In genomic region chr4:44716597-44716996, GRCh38 we compare ENCODE assay signal across 18 cellular contexts. TPM values are rescaled to one million over a fixed set of nuclear protein-coding genes. Genes with fewer than 3 reads are reported as not detected.
DNase-seq lines count a peak whose midpoint lies in the region; ATAC-seq, FAIRE-seq and TF ChIP-seq lines count a peak whose summit lies in the region.
"Had no signal": no experiment of that assay in that cellular context is flagged by ENCODE, and none has a peak within 500 bp of the region (broad histone marks: within the 10 kb centered on the region; RNA-seq: fewer than 3 reads in every experiment).

No MANE protein-coding gene starts in this region.

- no peak for TF ChIP-seq RAD21 in GM12878 (IDR thresholded peaks at IDR 0.05; ENCODE audit: insufficient read depth, low read depth, low read length)

- in situ Hi-C loops in GM12878 (cut with MboI) = no loop called here

- SMC1A ChIA-PET in GM12878 (lab: Charles Lee; ENCODE audit: uncharacterized antibody, unreplicated experiment) = interaction anchor here (0.9 to 2.9 kb wide), 6 partner anchors 10 to 38 kb away, joined by 3 to 10 read pairs (median 4); partner anchors contain the start of gene GUF1

- RAD21 ChIA-PET in GM12878 (lab: Charles Lee; ENCODE audit: unreplicated experiment) = interaction anchor here (0.9 kb wide), 1 partner anchor 15 kb away, joined by 3 read pairs; no protein-coding TSS in a partner anchor

- no peak overlapping the region for H2AFZ ChIP-seq in GM12878 (ENCODE audit: control insufficient read depth, low read depth, low read length)
- H2AFZ ChIP-seq: GM23248 had no signal

- H3K4me3 ChIP-seq in HEK293 (ENCODE audit: low read depth, low read length) = no peak overlapping the region
- H3K4me3 ChIP-seq in GM12878 = no peak overlapping the region
- H3K4me3 ChIP-seq in right cardiac atrium (ENCODE audit: low read length) = no peak overlapping the region
- H3K4me3 ChIP-seq: GM23248 had no signal

- peak; percentile 66 for FAIRE-seq in GM12878 (lab: Jason Lieb, UNC)
- FAIRE-seq: GM19239 had no signal

- TF ChIP-seq EP300 in GM12878 (IDR thresholded peaks at IDR 0.05; ENCODE audit: borderline replicate concordance in 1 of 2, control insufficient read depth in 1 of 2, low read depth in 2 of 2, low read length in 2 of 2) = no peak

- H3K4me1 ChIP-seq in HEK293 (ENCODE audit: control insufficient read depth, insufficient read depth, low read length) (0 out of 2 replicates have a peak, but pooled peaks cover 2% of the 10 kb centered on the region), GM12878 (ENCODE audit: control insufficient read depth, insufficient read depth, low read length) (no peaks in the 10 kb centered on the region), right cardiac atrium (ENCODE audit: control insufficient read depth, insufficient read depth, low read length) (no peaks in the 10 kb centered on the region)

- no peaks in the 10 kb centered on the region for H3K27me3 ChIP-seq in GM12878 (replicated peaks in 1 of 2; ENCODE audit: control insufficient read depth in 2 of 2, insufficient read depth in 2 of 2, low read length in 1 of 2)
- H3K27me3 ChIP-seq in right cardiac atrium (ENCODE audit: control insufficient read depth, insufficient read depth) = no peaks in the 10 kb centered on the region

- POLR2A ChIA-PET in HEK293 (lab: Yijun Ruan, JAX) = no interaction called here
- POLR2A ChIA-PET in GM12878 (lab: Charles Lee) = interaction anchor here (1.5 kb wide), 1 partner anchor 39 kb away, joined by 6 read pairs; the partner anchor contains the start of gene GUF1

- H4K20me1 ChIP-seq in GM12878 (ENCODE audit: control insufficient read depth, insufficient read depth) = no peaks in the 10 kb centered on the region

- intact Hi-C loops in GM12878 (cut with micrococcal nuclease; ENCODE audit: unreplicated experiment) (no loop called here), right cardiac atrium (cut with DNase I) (no loop called here)

- 49% methylated on average over 5 of the region's 5 CpGs for WGBS in GM12878 (ENCODE audit: insufficient coverage, insufficient replicate concordance, low lambda C conversion rate, missing lambda C conversion rate)
- WGBS in right cardiac atrium = 66% methylated on average over 5 of the region's 5 CpGs

- no peak for TF ChIP-seq CTCF in HEK293 (tag by site-specific recombination; IDR thresholded peaks at IDR 0.05)
- no peak for TF ChIP-seq CTCF in GM12878 (IDR thresholded peaks at IDR 0.05 in 2 of 3, conservative IDR thresholded peaks at IDR 0.05 in 1 of 3; ENCODE audit: control insufficient read depth in 2 of 3, extremely low read depth in 1 of 3, insufficient read depth in 1 of 3, low read depth in 3 of 3, low read length in 3 of 3)

- H3K27ac ChIP-seq in HEK293 (ENCODE audit: extremely low read depth, low read depth, low read length) (no peak overlapping the region), GM12878 (ENCODE audit: control insufficient read depth, insufficient read depth) (no peak overlapping the region), right cardiac atrium (ENCODE audit: low read length) (no peak overlapping the region)
- H3K27ac ChIP-seq: GM23248 had no signal

- H3K4me2 ChIP-seq in GM12878 (ENCODE audit: control insufficient read depth, insufficient read depth) = no peak overlapping the region

- H3K9me3 ChIP-seq in HEK293 (ENCODE audit: control insufficient read depth, insufficient read depth, low read depth, low read length) (no peaks in the 10 kb centered on the region), GM12878 (replicated peaks; ENCODE audit: control insufficient read depth, insufficient read depth, low read length) (no peaks in the 10 kb centered on the region), right cardiac atrium (ENCODE audit: control insufficient read depth, low read length) (no peaks in the 10 kb centered on the region)

- DNase-seq in NCI-H82 (lab: John Stamatoyannopoulos, UW) (peak; percentile 46), GM12878 (ENCODE audit: low read depth, low spot score) (no peak), right cardiac atrium (no peak), NCI-H187 (lab: John Stamatoyannopoulos, UW) (no peak)
- no peak for DNase-seq in stimulated activated CD4-positive, alpha-beta T cell treated with anti-CD3 and anti-CD28 coated beads, Interleukin-2, amount 100 ng/mL, for 48 hours
- DNase-seq: C1 segment of cervical spinal cord; Calu3; CD4-positive, alpha-beta memory T cell; COR-L47; DMS153; DND-41; GM23248; H9; HFFc6 had no signal

- CTCF ChIA-PET in HEK293 (lab: Yijun Ruan, JAX) = no interaction called here
- CTCF ChIA-PET in GM12878 (lab: Yijun Ruan, JAX) = interaction anchor here (1.3 to 2.7 kb wide), 3 partner anchors 8 to 43 kb away, joined by 4 to 8 read pairs (median 7); partner anchors contain the start of gene GUF1

- peaks cover 21% of the 10 kb centered on the region for H3K79me2 ChIP-seq in GM12878 (ENCODE audit: control insufficient read depth, insufficient read depth, low read length)

- H3K36me3 ChIP-seq in HEK293 (ENCODE audit: control insufficient read depth in 2 of 2, insufficient read depth in 1 of 2, low read length in 2 of 2) (no peaks in the 10 kb centered on the region), GM12878 (ENCODE audit: control insufficient read depth in 2 of 2, insufficient read depth in 2 of 2, low read length in 1 of 2) (peaks cover 0 to 3% of the 10 kb centered on the region in 2 experiments; a peak in 2 of 4 replicates)

- ATAC-seq in GM12878 (peak; percentile 33), right cardiac atrium (no peak), HG02970 (IDR thresholded peaks at IDR 0.05; ENCODE audit: low FRiP score, unreplicated experiment) (no peak)
- ATAC-seq: HCT116 had no signal

- BruUV-seq in GM12878 (replicated peaks; lab: Mats Ljungman, UMichigan) = no TSS peak

- no peak overlapping the region for H3K9ac ChIP-seq in GM12878 (ENCODE audit: control insufficient read depth, insufficient read depth, low read length)
- H3K9ac ChIP-seq: GM23248 had no signal

- TF ChIP-seq POLR2A in GM12878 (IDR thresholded peaks at IDR 0.05; ENCODE audit: low read depth, low read length) = no peak

TF ChIP-seq in HEK293, 187 proteins besides CTCF, POLR2A, EP300 and RAD21 (continues in another document):
- TF ChIP-seq ZNF596 (tag by site-specific recombination; IDR thresholded peaks at IDR 0.05) = no peak
- TF ChIP-seq ZNF341 (tag by site-specific recombination; IDR thresholded peaks at IDR 0.05; ENCODE audit: low read depth) = no peak

TF ChIP-seq in GM12878, 131 proteins besides CTCF, POLR2A, EP300 and RAD21:
- no peak for TF ChIP-seq IRF4 (IDR thresholded peaks at IDR 0.05; ENCODE audit: low read depth, low read length)
- TF ChIP-seq ETV6 (conservative IDR thresholded peaks at IDR 0.05 in 1 of 2, IDR thresholded peaks at IDR 0.05 in 1 of 2; ENCODE audit: borderline replicate concordance in 1 of 2, low read depth in 1 of 2) = no peak
- peak; percentile 13; the same call in 1 of the 2 replicates for TF ChIP-seq JUNB (IDR thresholded peaks at IDR 0.05)
- TF ChIP-seq MTA2 (IDR thresholded peaks at IDR 0.05; ENCODE audit: low read depth) = 0 out of 2 replicates have a peak, but pooled peaks have one; percentile 14
- no peak for TF ChIP-seq HCFC1 (IDR thresholded peaks at IDR 0.05; ENCODE audit: low read length)

RNA-seq across cellular contexts. Expression of gene GNPDA2, which starts 9.8 kb away (rescaled TPM):
- total RNA-seq in GM12878 (2013; cell fraction: nucleolus; rRNA removed) = 27.2 and 29.7 TPM in 2 replicates
- total RNA-seq in GM12878 (2014; rRNA removed) = 20.3 and 24.6 TPM in 2 replicates
- total RNA-seq in GM12878 (2014; rRNA removed; fragmentation: Illumina TruSeq; extraction: Trizol) = 21.7 and 23.4 TPM in 2 replicates
- 16.7 and 20.1 TPM in 2 replicates for total RNA-seq in GM12878 (2021)
- polyA plus RNA-seq in GM12878 (2011; ENCODE audit: low read depth) = 10.7 TPM
- polyA plus RNA-seq in GM12878 (2011; rRNA removed) = 24.5 and 35.1 TPM in 2 replicates
- 8.4 and 9.0 TPM in 2 replicates for polyA plus RNA-seq in GM12878 (2011; cell fraction: cytosol; rRNA removed)
- polyA plus RNA-seq in GM12878 (2011; cell fraction: nucleus; rRNA removed) = 12.5 and 14.9 TPM in 2 replicates
- polyA plus RNA-seq in GM12878 (2012) = 17.6 and 18.4 TPM in 2 replicates
- 23.1 and 27.3 TPM in 2 replicates for polyA plus RNA-seq in GM12878 (2014; fragmentation: Illumina TruSeq; extraction: Trizol)
- polyA plus RNA-seq in GM12878 (2014; fragmentation: Nextera tagmentation; extraction: Ambion mirVana) = 10 to 100 TPM; 29.8 to 45.8 TPM
- polyA plus RNA-seq in GM12878 (2014; rRNA removed) = 16.5 and 21.4 TPM in 2 replicates
- polyA plus RNA-seq in GM12878 (2016; fragmentation: Nextera tagmentation; extraction: Ambion mirVana) = 10 to 100 TPM; 26.2 to 26.5 TPM
- polyA minus RNA-seq in GM12878 (2011; rRNA and poly(A)+ RNA removed) = 13.1 and 16.5 TPM in 2 replicates
- 3.5 and 4.7 TPM in 2 replicates for polyA minus RNA-seq in GM12878 (2011; cell fraction: cytosol; rRNA and poly(A)+ RNA removed)
- polyA minus RNA-seq in GM12878 (2011; cell fraction: nucleus; rRNA and poly(A)+ RNA removed) = 20.6 and 26.9 TPM in 2 replicates
- total RNA-seq in right cardiac atrium = 10 to 100 TPM; 13.5 to 19.6 (median 15.6) TPM
- 11.5 TPM for polyA plus RNA-seq in right cardiac atrium

RNA-seq across cellular contexts. Expression of gene GUF1, which starts 38.4 kb away (rescaled TPM):
- total RNA-seq in GM12878 (2013; cell fraction: nucleolus; rRNA removed) = 61.4 and 67.0 TPM in 2 replicates
- total RNA-seq in GM12878 (2014; rRNA removed) (21.5 and 23.9 TPM in 2 replicates), GM12878 (2014; rRNA removed; fragmentation: Illumina TruSeq; extraction: Trizol) (26.9 and 27.4 TPM in 2 replicates), GM12878 (2021) (26.2 and 27.2 TPM in 2 replicates), right cardiac atrium (10 to 100 TPM; 13.7 to 18.8 (median 16.9) TPM)
- polyA plus RNA-seq in GM12878 (2011; ENCODE audit: low read depth) = 10.1 TPM
- polyA plus RNA-seq in GM12878 (2011; rRNA removed) (23.4 and 33.5 TPM in 2 replicates), GM12878 (2014; fragmentation: Illumina TruSeq; extraction: Trizol) (37.1 and 48.2 TPM in 2 replicates), GM12878 (2014; fragmentation: Nextera tagmentation; extraction: Ambion mirVana) (10 to 100 TPM in 1 of 2 experiments, 1 to 10 TPM in 1; 5.8 to 11.5 TPM), GM12878 (2014; rRNA removed) (15.1 and 16.1 TPM in 2 replicates), GM12878 (2016; fragmentation: Nextera tagmentation; extraction: Ambion mirVana) (10 to 100 TPM; 35.5 to 36.5 TPM), right cardiac atrium (13.5 TPM)
- 9.2 and 9.3 TPM in 2 replicates for polyA plus RNA-seq in GM12878 (2011; cell fraction: cytosol; rRNA removed)
- polyA plus RNA-seq in GM12878 (2011; cell fraction: nucleus; rRNA removed) = 27.1 and 29.8 TPM in 2 replicates
- polyA plus RNA-seq in GM12878 (2012) = 15.5 and 18.4 TPM in 2 replicates
- polyA minus RNA-seq in GM12878 (2011; rRNA and poly(A)+ RNA removed) = 13.6 and 19.0 TPM in 2 replicates
- 6.4 and 6.7 TPM in 2 replicates for polyA minus RNA-seq in GM12878 (2011; cell fraction: cytosol; rRNA and poly(A)+ RNA removed)
- 32.4 and 50.4 TPM in 2 replicates for polyA minus RNA-seq in GM12878 (2011; cell fraction: nucleus; rRNA and poly(A)+ RNA removed)
